ENCODE assay signal across 1 cellular context in genomic region chr15:86162172-86162591, GRCh38.
TF ChIP-seq lines count a peak whose summit lies in the region.

No MANE protein-coding gene starts in this region.

TF ChIP-seq in H1, 55 proteins besides CTCF, POLR2A, EP300 and RAD21 (continued from another document):
- TF ChIP-seq, protein P1, sequence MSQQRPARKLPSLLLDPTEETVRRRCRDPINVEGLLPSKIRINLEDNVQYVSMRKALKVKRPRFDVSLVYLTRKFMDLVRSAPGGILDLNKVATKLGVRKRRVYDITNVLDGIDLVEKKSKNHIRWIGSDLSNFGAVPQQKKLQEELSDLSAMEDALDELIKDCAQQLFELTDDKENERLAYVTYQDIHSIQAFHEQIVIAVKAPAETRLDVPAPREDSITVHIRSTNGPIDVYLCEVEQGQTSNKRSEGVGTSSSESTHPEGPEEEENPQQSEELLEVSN (IDR thresholded peaks at IDR 0.05): no peak
- TF ChIP-seq CREB1 (IDR thresholded peaks at IDR 0.05): no peak
